ENCODE assay signal across 29 cellular contexts in the genomic region with DNA sequence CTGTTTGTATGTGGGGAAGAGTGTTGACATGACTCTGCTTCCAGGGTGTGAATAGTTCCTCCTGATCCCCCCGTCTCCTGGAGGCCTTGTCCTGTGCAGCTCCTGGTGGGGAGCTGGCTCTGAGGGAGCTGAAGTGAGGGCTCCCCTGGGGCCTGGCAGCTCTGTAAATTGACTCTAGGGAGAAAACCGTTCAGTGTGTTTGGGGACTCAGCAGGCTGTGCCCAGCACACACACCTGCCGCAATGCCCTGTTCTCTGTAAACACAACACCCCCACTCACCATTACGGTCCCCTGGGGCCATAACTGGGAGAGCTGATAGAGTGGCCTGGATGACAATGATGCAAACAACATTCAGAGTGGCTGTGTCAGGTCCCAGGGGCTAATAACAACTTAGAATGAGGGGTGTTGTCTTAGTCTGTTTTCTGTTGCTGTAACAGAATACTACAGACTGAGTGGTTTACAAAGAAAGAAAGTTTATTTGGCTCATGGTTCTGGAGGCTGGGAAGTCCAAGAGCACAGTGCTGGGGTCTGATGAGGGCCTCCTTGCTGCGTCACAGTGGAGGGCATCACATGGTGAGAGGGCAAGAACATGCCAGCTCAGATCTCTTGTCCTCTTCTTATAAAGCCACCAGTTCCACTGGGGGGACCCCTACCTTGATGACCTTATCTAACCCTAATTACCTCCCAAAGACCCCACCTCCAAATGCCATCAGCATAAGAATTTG. TPM values are rescaled to one million over a fixed set of nuclear protein-coding genes. Genes with fewer than 3 reads are reported as not detected.
A peak's percentile ranks its signal among the peaks of the same experiment; 100 is the strongest.
DNase-seq lines count a peak whose midpoint lies in the region; ATAC-seq, FAIRE-seq and TF ChIP-seq lines count a peak whose summit lies in the region.
"Had no signal": no experiment of that assay in that cellular context is flagged by ENCODE, and none has a peak within 500 bp of the region (broad histone marks: within the 10 kb centered on the region; RNA-seq: fewer than 3 reads in every experiment).

No MANE protein-coding gene starts in this region.

- H3K9me3 ChIP-seq in HepG2 (ENCODE audit: low read length) (no peaks in the 10 kb centered on the region), right lobe of liver (no peaks in the 10 kb centered on the region), GM12878 (replicated peaks; ENCODE audit: control insufficient read depth, insufficient read depth, low read length) (no peaks in the 10 kb centered on the region)
- H3K9me3 ChIP-seq: ascending aorta, SJCRH30, thoracic aorta had no signal

- H3K9ac ChIP-seq in HepG2 (ENCODE audit: insufficient read depth, low read depth, low read length) (no peak overlapping the region), GM12878 (ENCODE audit: control insufficient read depth, insufficient read depth, low read length) (no peak overlapping the region)

- H3K4me1 ChIP-seq in HepG2 (ENCODE audit: insufficient read depth, low read length): 0 out of 2 replicates have a peak, but pooled peaks cover 6% of the 10 kb centered on the region
- no peaks in the 10 kb centered on the region for H3K4me1 ChIP-seq in right lobe of liver
- H3K4me1 ChIP-seq in GM12878 (ENCODE audit: control insufficient read depth, insufficient read depth, low read length): no peaks in the 10 kb centered on the region
- H3K4me1 ChIP-seq: ascending aorta had no signal

- TF ChIP-seq POLR2A in HepG2 (IDR thresholded peaks at IDR 0.05; ENCODE audit: insufficient read depth in 1 of 2, low read depth in 2 of 2, low read length in 2 of 2): no peak
- TF ChIP-seq POLR2A in right lobe of liver (IDR thresholded peaks at IDR 0.05): no peak
- TF ChIP-seq POLR2A in GM12878 (IDR thresholded peaks at IDR 0.05; ENCODE audit: low read depth, low read length): no peak
- TF ChIP-seq POLR2A in lower leg skin (IDR thresholded peaks at IDR 0.05): no peak

- no peak for TF ChIP-seq RAD21 in HepG2 (CRISPR knock-in tag; IDR thresholded peaks at IDR 0.05)
- TF ChIP-seq RAD21 in GM12878 (IDR thresholded peaks at IDR 0.05; ENCODE audit: insufficient read depth, low read depth, low read length): no peak

- SMC1A ChIA-PET in GM12878 (lab: Charles Lee; ENCODE audit: uncharacterized antibody, unreplicated experiment): no interaction called here

- intact Hi-C loops in HepG2 (cut with micrococcal nuclease; ENCODE audit: unreplicated experiment) (no loop called here), right lobe of liver (cut with DNase I) (no loop called here), GM12878 (cut with micrococcal nuclease; ENCODE audit: unreplicated experiment) (no loop called here), cardiac septum (cut with DNase I) (no loop called here), lower leg skin (cut with DNase I; ENCODE audit: low total_unique reads) (no loop called here)

- no peak for ATAC-seq in HepG2
- ATAC-seq in right lobe of liver: no peak
- peak; percentile 27; the same call in 2 of the 3 replicates for ATAC-seq in GM12878
- no peak for ATAC-seq in GM19023 (IDR thresholded peaks at IDR 0.05; ENCODE audit: unreplicated experiment)
- ATAC-seq: activated T-cell treated with anti-CD3 and anti-CD28 coated beads, Interleukin-2, amount 50 U/mL, for 4 hours; natural killer cell treated with Interleukin-12 subunit alpha and Interleukin-12 subunit beta and Interleukin-15 and Interleukin-18, amount 100 ng/mL, for 72 hours had no signal

- RAD21 ChIA-PET in GM12878 (lab: Charles Lee; ENCODE audit: unreplicated experiment): no interaction called here

- DNase-seq in HepG2 (ENCODE audit: low spot score): no peak
- DNase-seq in right lobe of liver: no peak
- peak; percentile 99 for DNase-seq in NCI-H2107 treated with DMSO at 0.1 percent for 48 hours (lab: John Stamatoyannopoulos, UW; ENCODE audit: unreplicated experiment)
- no peak for DNase-seq in GM12878 (ENCODE audit: low read depth, low spot score)
- DNase-seq in cardiac septum (ENCODE audit: low spot score): no peak
- DNase-seq in lower leg skin (ENCODE audit: low spot score in 2 of 2): no peak
- DNase-seq in Ammon's horn (ENCODE audit: low spot score): no peak
- DNase-seq: activated CD4-positive, alpha-beta T cell treated with anti-CD3 and anti-CD28 coated beads, Interleukin-2, amount 50 U/mL, for 48 hours; activated naive CD4-positive, alpha-beta T cell treated with anti-CD3 and anti-CD28 coated beads, Interleukin-2, amount 10 ng/mL, durations not matched to agents 7 days and 5 days; activated T-cell treated with anti-CD3 and anti-CD28 coated beads, Interleukin-2, amount 50 U/mL, for 4 hours; CD4-positive, alpha-beta memory T cell; hippocampal formation; NCI-H446 treated with DMSO at 0.1 percent for 48 hours; PC-9; stimulated activated CD4-positive, alpha-beta T cell treated with anti-CD3 and anti-CD28 coated beads, Interleukin-4, amount 100 ng/mL, for 4 hours; WERI-Rb-1 had no signal

- no peak for TF ChIP-seq EP300 in HepG2 (IDR thresholded peaks at IDR 0.05; ENCODE audit: low read depth in 2 of 2, low read length in 2 of 2)
- TF ChIP-seq EP300 in HepG2 (CRISPR knock-in tag; IDR thresholded peaks at IDR 0.05; ENCODE audit: borderline replicate concordance): no peak
- TF ChIP-seq EP300 in GM12878 (IDR thresholded peaks at IDR 0.05; ENCODE audit: borderline replicate concordance in 1 of 2, control insufficient read depth in 1 of 2, low read depth in 2 of 2, low read length in 2 of 2): no peak

- H3K27me3 ChIP-seq in HepG2 (ENCODE audit: control insufficient read depth in 1 of 2, insufficient read depth in 2 of 2, low read length in 2 of 2) (peaks cover 2 to 12% of the 10 kb centered on the region in 2 experiments; a peak in 4 of 5 replicates), right lobe of liver (no peaks in the 10 kb centered on the region), GM12878 (replicated peaks in 1 of 2; ENCODE audit: control insufficient read depth in 2 of 2, insufficient read depth in 2 of 2, low read length in 1 of 2) (peaks cover 2 to 5% of the 10 kb centered on the region in 2 experiments; a peak in 3 of 4 replicates)
- H3K27me3 ChIP-seq: ascending aorta, SJCRH30 had no signal

- TF ChIP-seq CTCF in HepG2 (CRISPR knock-in tag; IDR thresholded peaks at IDR 0.05) (no peak), right lobe of liver (IDR thresholded peaks at IDR 0.05) (no peak), GM12878 (IDR thresholded peaks at IDR 0.05 in 2 of 3, conservative IDR thresholded peaks at IDR 0.05 in 1 of 3; ENCODE audit: control insufficient read depth in 2 of 3, extremely low read depth in 1 of 3, insufficient read depth in 1 of 3, low read depth in 3 of 3, low read length in 3 of 3) (no peak), lower leg skin (IDR thresholded peaks at IDR 0.05) (no peak)

- H2AFZ ChIP-seq in HepG2 (ENCODE audit: low read length) (no peak overlapping the region), GM12878 (ENCODE audit: control insufficient read depth, low read depth, low read length) (no peak overlapping the region)
- H2AFZ ChIP-seq: PC-9 had no signal

- no peaks in the 10 kb centered on the region for H3K79me2 ChIP-seq in HepG2 (ENCODE audit: insufficient read depth, low read length)
- no peaks in the 10 kb centered on the region for H3K79me2 ChIP-seq in GM12878 (ENCODE audit: control insufficient read depth, insufficient read depth, low read length)

- H3K27ac ChIP-seq in HepG2 (ENCODE audit: extremely low read length, insufficient read depth, low read length): no peak overlapping the region
- no peak overlapping the region for H3K27ac ChIP-seq in right lobe of liver
- H3K27ac ChIP-seq in GM12878 (ENCODE audit: control insufficient read depth, insufficient read depth): no peak overlapping the region
- H3K27ac ChIP-seq: ascending aorta, PC-9, SJCRH30, skin epidermis, thoracic aorta, WERI-Rb-1 had no signal

- CTCF ChIA-PET in HepG2 (lab: Yijun Ruan, JAX; ENCODE audit: low intra/inter-chr PET ratio, low total read pairs) (no interaction called here), GM12878 (lab: Yijun Ruan, JAX) (interaction anchor here (0.9 kb wide), 1 partner anchor 102 kb away, joined by 3 read pairs; no protein-coding TSS in a partner anchor)

- no peak overlapping the region for H3K4me3 ChIP-seq in HepG2 (replicated peaks in 1 of 3; ENCODE audit: insufficient read depth in 1 of 3, low read depth in 2 of 3, low read length in 3 of 3)
- no peak overlapping the region for H3K4me3 ChIP-seq in right lobe of liver
- H3K4me3 ChIP-seq in GM12878: no peak overlapping the region
- no peak overlapping the region for H3K4me3 ChIP-seq in lower leg skin (ENCODE audit: low read depth, poor library complexity, severe bottlenecking)
- H3K4me3 ChIP-seq: ascending aorta, PC-9, SJCRH30, skin epidermis, thoracic aorta had no signal

- H3K36me3 ChIP-seq in HepG2 (replicated peaks in 1 of 2; ENCODE audit: control insufficient read depth in 1 of 2, insufficient read depth in 2 of 2, low read length in 2 of 2) (no peaks in the 10 kb centered on the region), right lobe of liver (no peaks in the 10 kb centered on the region), GM12878 (ENCODE audit: control insufficient read depth in 2 of 2, insufficient read depth in 2 of 2, low read length in 1 of 2) (no peaks in the 10 kb centered on the region)
- H3K36me3 ChIP-seq: ascending aorta, thoracic aorta had no signal

- WGBS in HepG2 (ENCODE audit: low lambda C conversion rate): 42% methylated on average over 2 of the region's 5 CpGs
- 63% methylated on average over 3 of the region's 5 CpGs for WGBS in right lobe of liver (ENCODE audit: insufficient coverage, low coverage, low lambda C conversion rate, missing lambda C conversion rate)
- WGBS in GM12878 (ENCODE audit: insufficient coverage, insufficient replicate concordance, low lambda C conversion rate, missing lambda C conversion rate): 11% methylated on average over 5 of the region's 5 CpGs
- 89 to 90% methylated on average over 5 of the region's 5 CpGs for WGBS in lower leg skin, 2 donors

- H3K4me2 ChIP-seq in HepG2 (ENCODE audit: low read depth, low read length) (no peak overlapping the region), GM12878 (ENCODE audit: control insufficient read depth, insufficient read depth) (no peak overlapping the region)
- H3K4me2 ChIP-seq: PC-9 had no signal

- BruUV-seq in HepG2 (replicated peaks; lab: Mats Ljungman, UMichigan) (no TSS peak), GM12878 (replicated peaks; lab: Mats Ljungman, UMichigan) (no TSS peak)

- in situ Hi-C loops in HepG2 (cut with HindIII; ENCODE audit: extremely low pct_ligation_motif_present, low pct_unique_long_range_greater_than_20kb): no loop called here
- in situ Hi-C loops in GM12878 (cut with MboI): no loop called here

- FAIRE-seq in HepG2 (lab: Jason Lieb, UNC) (no peak), GM12878 (lab: Jason Lieb, UNC) (no peak)
- FAIRE-seq: A204.1, endothelial cell of umbilical vein, GM19239, H1 had no signal

- H4K20me1 ChIP-seq in HepG2 (ENCODE audit: insufficient read depth, low read length) (no peaks in the 10 kb centered on the region), GM12878 (ENCODE audit: control insufficient read depth, insufficient read depth) (no peaks in the 10 kb centered on the region)

- POLR2A ChIA-PET in HepG2 (lab: Yijun Ruan, JAX) (no interaction called here), GM12878 (lab: Charles Lee) (no interaction called here)

RNA-seq across cellular contexts. Expression of gene ADORA1, which starts 15.3 kb away (rescaled TPM):
- total RNA-seq in HepG2 (2016; rRNA removed; fragmentation: Illumina TruSeq; extraction: Trizol) (0.08 and 0.11 TPM in 2 replicates), right lobe of liver (under 1 TPM in 5 of 6 experiments, not detected in 1; 0.31 to 0.78 (median 0.39) TPM), GM12878 (2014; rRNA removed) (not detected in 2 replicates), GM12878 (2014; rRNA removed; fragmentation: Illumina TruSeq; extraction: Trizol) (not detected in 2 replicates), GM12878 (2021) (not detected in 2 replicates), cardiac septum (12.1 TPM), lower leg skin (1 to 10 TPM; 1.8 to 7.7 (median 5.3) TPM)
- not detected in 2 replicates for total RNA-seq in HepG2 (2016; cell fraction: cytosol; rRNA removed; fragmentation: Illumina TruSeq; extraction: Trizol; ENCODE audit: low read depth)
- total RNA-seq in HepG2 (2016; cell fraction: insoluble cytoplasmic fraction; rRNA removed; fragmentation: Illumina TruSeq; extraction: Trizol): 0.15 TPM in 1 of 2 replicates, not detected in the other
- 0.10 TPM in 1 of 2 replicates, not detected in the other for total RNA-seq in HepG2 (2016; cell fraction: membrane; rRNA removed; fragmentation: Illumina TruSeq; extraction: Trizol)
- 0.22 TPM in 1 of 2 replicates, not detected in the other for total RNA-seq in HepG2 (2016; cell fraction: nucleus; rRNA removed; fragmentation: Illumina TruSeq; extraction: Trizol)
- polyA plus RNA-seq in HepG2 (2011; rRNA removed) (not detected in 2 replicates), GM12878 (2011; rRNA removed) (not detected in 2 replicates), GM12878 (2014; fragmentation: Illumina TruSeq; extraction: Trizol) (not detected in 2 replicates), GM12878 (2014; fragmentation: Nextera tagmentation; extraction: Ambion mirVana) (not detected), GM12878 (2014; rRNA removed) (not detected in 2 replicates), GM12878 (2016; fragmentation: Nextera tagmentation; extraction: Ambion mirVana) (not detected)
- not detected in 2 replicates for polyA plus RNA-seq in HepG2 (2011; cell fraction: cytosol; rRNA removed)
- polyA plus RNA-seq in HepG2 (2011; cell fraction: nucleus; rRNA removed): not detected in 2 replicates
- polyA plus RNA-seq in HepG2 (2012): not detected in 2 replicates
- not detected in 2 replicates for polyA plus RNA-seq in HepG2 (2016; cell fraction: cytosol; fragmentation: Illumina TruSeq; extraction: Trizol; ENCODE audit: low read depth)
- polyA plus RNA-seq in HepG2 (2016; cell fraction: insoluble cytoplasmic fraction; fragmentation: Illumina TruSeq; extraction: Trizol; ENCODE audit: low read depth): 0.11 TPM in 1 of 2 replicates, not detected in the other
- not detected in 2 replicates for polyA plus RNA-seq in HepG2 (2016; cell fraction: membrane; fragmentation: Illumina TruSeq; extraction: Trizol; ENCODE audit: low read depth)
- polyA plus RNA-seq in HepG2 (2016; cell fraction: nucleus; fragmentation: Illumina TruSeq; extraction: Trizol; ENCODE audit: insufficient read depth, low read depth): 0.17 TPM in 1 of 2 replicates, not detected in the other
- polyA minus RNA-seq in HepG2 (2011; rRNA and poly(A)+ RNA removed; ENCODE audit: low replicate concordance): 0.72 TPM in 1 of 2 replicates, not detected in the other
- polyA minus RNA-seq in HepG2 (2011; cell fraction: cytosol; rRNA and poly(A)+ RNA removed): not detected in 2 replicates
- not detected in 2 replicates for polyA minus RNA-seq in HepG2 (2011; cell fraction: nucleus; rRNA and poly(A)+ RNA removed)
- not detected in 2 replicates for total RNA-seq in GM12878 (2013; cell fraction: nucleolus; rRNA removed)
- polyA plus RNA-seq in GM12878 (2011; ENCODE audit: low read depth): not detected
- polyA plus RNA-seq in GM12878 (2011; cell fraction: cytosol; rRNA removed): 0.07 TPM in 1 of 2 replicates, not detected in the other
- 0.20 TPM in 1 of 2 replicates, not detected in the other for polyA plus RNA-seq in GM12878 (2011; cell fraction: nucleus; rRNA removed)
- 0.07 TPM in 1 of 2 replicates, not detected in the other for polyA plus RNA-seq in GM12878 (2012)
- polyA minus RNA-seq in GM12878 (2011; rRNA and poly(A)+ RNA removed): not detected in 2 replicates
- not detected in 2 replicates for polyA minus RNA-seq in GM12878 (2011; cell fraction: cytosol; rRNA and poly(A)+ RNA removed)
- 0.38 TPM in 1 of 2 replicates, not detected in the other for polyA minus RNA-seq in GM12878 (2011; cell fraction: nucleus; rRNA and poly(A)+ RNA removed)
- total RNA-seq: CD4-positive, alpha-beta memory T cell; endothelial cell of umbilical vein; natural killer cell treated with Interleukin-12 subunit alpha and Interleukin-12 subunit beta and Interleukin-15 and Interleukin-18, amount 100 ng/mL, for 72 hours; thoracic aorta had no signal

RNA-seq across cellular contexts. Expression of gene MYBPH, which starts 32.8 kb away (rescaled TPM):
- total RNA-seq in HepG2 (2016; rRNA removed; fragmentation: Illumina TruSeq; extraction: Trizol) (not detected in 2 replicates), right lobe of liver (under 1 TPM in 1 of 6 experiments, not detected in 5; 0.12 TPM), GM12878 (2014; rRNA removed) (0.05 and 0.06 TPM in 2 replicates), GM12878 (2014; rRNA removed; fragmentation: Illumina TruSeq; extraction: Trizol) (not detected in 2 replicates), GM12878 (2021) (not detected in 2 replicates), cardiac septum (not detected), lower leg skin (not detected)
- total RNA-seq in HepG2 (2016; cell fraction: cytosol; rRNA removed; fragmentation: Illumina TruSeq; extraction: Trizol; ENCODE audit: low read depth): not detected in 2 replicates
- total RNA-seq in HepG2 (2016; cell fraction: insoluble cytoplasmic fraction; rRNA removed; fragmentation: Illumina TruSeq; extraction: Trizol): not detected in 2 replicates
- not detected in 2 replicates for total RNA-seq in HepG2 (2016; cell fraction: membrane; rRNA removed; fragmentation: Illumina TruSeq; extraction: Trizol)
- not detected in 2 replicates for total RNA-seq in HepG2 (2016; cell fraction: nucleus; rRNA removed; fragmentation: Illumina TruSeq; extraction: Trizol)
- polyA plus RNA-seq in HepG2 (2011; rRNA removed) (0.04 TPM in 1 of 2 replicates, not detected in the other), GM12878 (2011; rRNA removed) (not detected in 2 replicates), GM12878 (2014; fragmentation: Illumina TruSeq; extraction: Trizol) (0.10 TPM in 1 of 2 replicates, not detected in the other), GM12878 (2014; fragmentation: Nextera tagmentation; extraction: Ambion mirVana) (not detected), GM12878 (2014; rRNA removed) (0.10 and 0.13 TPM in 2 replicates), GM12878 (2016; fragmentation: Nextera tagmentation; extraction: Ambion mirVana) (not detected)
- not detected in 2 replicates for polyA plus RNA-seq in HepG2 (2011; cell fraction: cytosol; rRNA removed)
- polyA plus RNA-seq in HepG2 (2011; cell fraction: nucleus; rRNA removed): not detected in 2 replicates
- not detected in 2 replicates for polyA plus RNA-seq in HepG2 (2012)
- polyA plus RNA-seq in HepG2 (2016; cell fraction: cytosol; fragmentation: Illumina TruSeq; extraction: Trizol; ENCODE audit: low read depth): not detected in 2 replicates
- not detected in 2 replicates for polyA plus RNA-seq in HepG2 (2016; cell fraction: insoluble cytoplasmic fraction; fragmentation: Illumina TruSeq; extraction: Trizol; ENCODE audit: low read depth)
- not detected in 2 replicates for polyA plus RNA-seq in HepG2 (2016; cell fraction: membrane; fragmentation: Illumina TruSeq; extraction: Trizol; ENCODE audit: low read depth)
- polyA plus RNA-seq in HepG2 (2016; cell fraction: nucleus; fragmentation: Illumina TruSeq; extraction: Trizol; ENCODE audit: insufficient read depth, low read depth): not detected in 2 replicates
- not detected in 2 replicates for polyA minus RNA-seq in HepG2 (2011; rRNA and poly(A)+ RNA removed; ENCODE audit: low replicate concordance)
- polyA minus RNA-seq in HepG2 (2011; cell fraction: cytosol; rRNA and poly(A)+ RNA removed): not detected in 2 replicates
- not detected in 2 replicates for polyA minus RNA-seq in HepG2 (2011; cell fraction: nucleus; rRNA and poly(A)+ RNA removed)
- total RNA-seq in GM12878 (2013; cell fraction: nucleolus; rRNA removed): not detected in 2 replicates
- polyA plus RNA-seq in GM12878 (2011; ENCODE audit: low read depth): not detected
- 0.04 TPM in 1 of 2 replicates, not detected in the other for polyA plus RNA-seq in GM12878 (2011; cell fraction: cytosol; rRNA removed)
- polyA plus RNA-seq in GM12878 (2011; cell fraction: nucleus; rRNA removed): 0.09 TPM in 1 of 2 replicates, not detected in the other
- polyA plus RNA-seq in GM12878 (2012): not detected in 2 replicates
- not detected in 2 replicates for polyA minus RNA-seq in GM12878 (2011; rRNA and poly(A)+ RNA removed)
- not detected in 2 replicates for polyA minus RNA-seq in GM12878 (2011; cell fraction: cytosol; rRNA and poly(A)+ RNA removed)
- polyA minus RNA-seq in GM12878 (2011; cell fraction: nucleus; rRNA and poly(A)+ RNA removed): not detected in 2 replicates
- total RNA-seq: activated T-cell treated with anti-CD3 and anti-CD28 coated beads, Interleukin-2, amount 50 U/mL, for 4 hours; ascending aorta; CD4-positive, alpha-beta memory T cell; endothelial cell of umbilical vein; H1; kidney epithelial cell; M059J; natural killer cell treated with Interleukin-12 subunit alpha and Interleukin-12 subunit beta and Interleukin-15 and Interleukin-18, amount 100 ng/mL, for 72 hours; PC-9; thoracic aorta had no signal
- polyA plus RNA-seq: CD4-positive, alpha-beta memory T cell; endothelial cell of umbilical vein; H1 had no signal

RNA-seq across cellular contexts. Expression of gene CHI3L1, which starts 43.7 kb away (rescaled TPM):
- total RNA-seq in HepG2 (2016; rRNA removed; fragmentation: Illumina TruSeq; extraction: Trizol) (0.13 TPM in 1 of 2 replicates, not detected in the other), right lobe of liver (100 to 1,000 TPM in 3 of 6 experiments, 10 to 100 TPM in 2, 1 to 10 TPM in 1; 2.8 to 397 (median 219) TPM), GM12878 (2014; rRNA removed) (0.34 and 0.38 TPM in 2 replicates), GM12878 (2014; rRNA removed; fragmentation: Illumina TruSeq; extraction: Trizol) (0.09 and 0.22 TPM in 2 replicates), GM12878 (2021) (0.24 and 0.44 TPM in 2 replicates), cardiac septum (7.4 TPM), lower leg skin (100 to 1,000 TPM in 2 of 4 donors, 10 to 100 TPM in 2; 80.5 to 188 (median 107) TPM)
- total RNA-seq in HepG2 (2016; cell fraction: cytosol; rRNA removed; fragmentation: Illumina TruSeq; extraction: Trizol; ENCODE audit: low read depth): not detected in 2 replicates
- 0.17 TPM in 1 of 2 replicates, not detected in the other for total RNA-seq in HepG2 (2016; cell fraction: insoluble cytoplasmic fraction; rRNA removed; fragmentation: Illumina TruSeq; extraction: Trizol)
- not detected in 2 replicates for total RNA-seq in HepG2 (2016; cell fraction: membrane; rRNA removed; fragmentation: Illumina TruSeq; extraction: Trizol)
- not detected in 2 replicates for total RNA-seq in HepG2 (2016; cell fraction: nucleus; rRNA removed; fragmentation: Illumina TruSeq; extraction: Trizol)
- polyA plus RNA-seq in HepG2 (2011; rRNA removed) (0.09 and 0.17 TPM in 2 replicates), GM12878 (2011; rRNA removed) (0.29 and 0.77 TPM in 2 replicates), GM12878 (2014; fragmentation: Illumina TruSeq; extraction: Trizol) (0.19 and 0.21 TPM in 2 replicates), GM12878 (2014; fragmentation: Nextera tagmentation; extraction: Ambion mirVana) (under 1 TPM; 0.10 to 0.26 TPM), GM12878 (2014; rRNA removed) (0.44 and 0.65 TPM in 2 replicates), GM12878 (2016; fragmentation: Nextera tagmentation; extraction: Ambion mirVana) (1 to 10 TPM; 1.2 to 1.7 TPM)
- polyA plus RNA-seq in HepG2 (2011; cell fraction: cytosol; rRNA removed): 0.13 TPM in 2 replicates
- polyA plus RNA-seq in HepG2 (2011; cell fraction: nucleus; rRNA removed): 0.12 and 0.35 TPM in 2 replicates
- not detected in 2 replicates for polyA plus RNA-seq in HepG2 (2012)
- not detected in 2 replicates for polyA plus RNA-seq in HepG2 (2016; cell fraction: cytosol; fragmentation: Illumina TruSeq; extraction: Trizol; ENCODE audit: low read depth)
- polyA plus RNA-seq in HepG2 (2016; cell fraction: insoluble cytoplasmic fraction; fragmentation: Illumina TruSeq; extraction: Trizol; ENCODE audit: low read depth): not detected in 2 replicates
- not detected in 2 replicates for polyA plus RNA-seq in HepG2 (2016; cell fraction: membrane; fragmentation: Illumina TruSeq; extraction: Trizol; ENCODE audit: low read depth)
- 0.41 TPM in 1 of 2 replicates, not detected in the other for polyA plus RNA-seq in HepG2 (2016; cell fraction: nucleus; fragmentation: Illumina TruSeq; extraction: Trizol; ENCODE audit: insufficient read depth, low read depth)
- polyA minus RNA-seq in HepG2 (2011; rRNA and poly(A)+ RNA removed; ENCODE audit: low replicate concordance): not detected in 2 replicates
- polyA minus RNA-seq in HepG2 (2011; cell fraction: cytosol; rRNA and poly(A)+ RNA removed): not detected in 2 replicates
- polyA minus RNA-seq in HepG2 (2011; cell fraction: nucleus; rRNA and poly(A)+ RNA removed): not detected in 2 replicates
- 0.44 and 0.84 TPM in 2 replicates for total RNA-seq in GM12878 (2013; cell fraction: nucleolus; rRNA removed)
- 0.37 TPM for polyA plus RNA-seq in GM12878 (2011; ENCODE audit: low read depth)
- polyA plus RNA-seq in GM12878 (2011; cell fraction: cytosol; rRNA removed): 0.43 and 0.80 TPM in 2 replicates
- 2.4 and 4.3 TPM in 2 replicates for polyA plus RNA-seq in GM12878 (2011; cell fraction: nucleus; rRNA removed)
- 0.20 and 0.79 TPM in 2 replicates for polyA plus RNA-seq in GM12878 (2012)
- 0.21 TPM in 1 of 2 replicates, not detected in the other for polyA minus RNA-seq in GM12878 (2011; rRNA and poly(A)+ RNA removed)
- not detected in 2 replicates for polyA minus RNA-seq in GM12878 (2011; cell fraction: cytosol; rRNA and poly(A)+ RNA removed)
- 0.12 TPM in 1 of 2 replicates, not detected in the other for polyA minus RNA-seq in GM12878 (2011; cell fraction: nucleus; rRNA and poly(A)+ RNA removed)
- total RNA-seq: activated T-cell treated with anti-CD3 and anti-CD28 coated beads, Interleukin-2, amount 50 U/mL, for 4 hours; endothelial cell of umbilical vein; H1; M059J; PC-9; SJCRH30 had no signal
- polyA plus RNA-seq: CD4-positive, alpha-beta memory T cell; endothelial cell of umbilical vein had no signal

RNA-seq across cellular contexts. Expression of gene MYOG, which starts 57.0 kb away (rescaled TPM):
- total RNA-seq in HepG2 (2016; rRNA removed; fragmentation: Illumina TruSeq; extraction: Trizol): not detected in 2 replicates
- not detected in 2 replicates for total RNA-seq in HepG2 (2016; cell fraction: cytosol; rRNA removed; fragmentation: Illumina TruSeq; extraction: Trizol; ENCODE audit: low read depth)
- total RNA-seq in HepG2 (2016; cell fraction: insoluble cytoplasmic fraction; rRNA removed; fragmentation: Illumina TruSeq; extraction: Trizol): not detected in 2 replicates
- not detected in 2 replicates for total RNA-seq in HepG2 (2016; cell fraction: membrane; rRNA removed; fragmentation: Illumina TruSeq; extraction: Trizol)
- total RNA-seq in HepG2 (2016; cell fraction: nucleus; rRNA removed; fragmentation: Illumina TruSeq; extraction: Trizol): not detected in 2 replicates
- polyA plus RNA-seq in HepG2 (2011; rRNA removed): not detected in 2 replicates
- polyA plus RNA-seq in HepG2 (2011; cell fraction: cytosol; rRNA removed): not detected in 2 replicates
- not detected in 2 replicates for polyA plus RNA-seq in HepG2 (2011; cell fraction: nucleus; rRNA removed)
- polyA plus RNA-seq in HepG2 (2012): not detected in 2 replicates
- not detected in 2 replicates for polyA plus RNA-seq in HepG2 (2016; cell fraction: cytosol; fragmentation: Illumina TruSeq; extraction: Trizol; ENCODE audit: low read depth)
- polyA plus RNA-seq in HepG2 (2016; cell fraction: insoluble cytoplasmic fraction; fragmentation: Illumina TruSeq; extraction: Trizol; ENCODE audit: low read depth): not detected in 2 replicates
- not detected in 2 replicates for polyA plus RNA-seq in HepG2 (2016; cell fraction: membrane; fragmentation: Illumina TruSeq; extraction: Trizol; ENCODE audit: low read depth)
- not detected in 2 replicates for polyA plus RNA-seq in HepG2 (2016; cell fraction: nucleus; fragmentation: Illumina TruSeq; extraction: Trizol; ENCODE audit: insufficient read depth, low read depth)
- polyA minus RNA-seq in HepG2 (2011; rRNA and poly(A)+ RNA removed; ENCODE audit: low replicate concordance): not detected in 2 replicates
- not detected in 2 replicates for polyA minus RNA-seq in HepG2 (2011; cell fraction: cytosol; rRNA and poly(A)+ RNA removed)
- polyA minus RNA-seq in HepG2 (2011; cell fraction: nucleus; rRNA and poly(A)+ RNA removed): not detected in 2 replicates
- not detected for total RNA-seq in right lobe of liver
- total RNA-seq in GM12878 (2013; cell fraction: nucleolus; rRNA removed): not detected in 2 replicates
- not detected in 2 replicates for total RNA-seq in GM12878 (2014; rRNA removed)
- not detected in 2 replicates for total RNA-seq in GM12878 (2014; rRNA removed; fragmentation: Illumina TruSeq; extraction: Trizol)
- not detected in 2 replicates for total RNA-seq in GM12878 (2021)
- not detected for polyA plus RNA-seq in GM12878 (2011; ENCODE audit: low read depth)
- polyA plus RNA-seq in GM12878 (2011; rRNA removed): not detected in 2 replicates
- polyA plus RNA-seq in GM12878 (2011; cell fraction: cytosol; rRNA removed): not detected in 2 replicates
- not detected in 2 replicates for polyA plus RNA-seq in GM12878 (2011; cell fraction: nucleus; rRNA removed)
- not detected in 2 replicates for polyA plus RNA-seq in GM12878 (2012)
- polyA plus RNA-seq in GM12878 (2014; fragmentation: Illumina TruSeq; extraction: Trizol): not detected in 2 replicates
- not detected for polyA plus RNA-seq in GM12878 (2014; fragmentation: Nextera tagmentation; extraction: Ambion mirVana)
- 0.05 TPM in 1 of 2 replicates, not detected in the other for polyA plus RNA-seq in GM12878 (2014; rRNA removed)
- polyA plus RNA-seq in GM12878 (2016; fragmentation: Nextera tagmentation; extraction: Ambion mirVana): not detected
- polyA minus RNA-seq in GM12878 (2011; rRNA and poly(A)+ RNA removed): not detected in 2 replicates
- not detected in 2 replicates for polyA minus RNA-seq in GM12878 (2011; cell fraction: cytosol; rRNA and poly(A)+ RNA removed)
- polyA minus RNA-seq in GM12878 (2011; cell fraction: nucleus; rRNA and poly(A)+ RNA removed): not detected in 2 replicates
- 0.16 TPM for total RNA-seq in cardiac septum
- not detected for total RNA-seq in lower leg skin
- total RNA-seq: activated T-cell treated with anti-CD3 and anti-CD28 coated beads, Interleukin-2, amount 50 U/mL, for 4 hours; ascending aorta; CD4-positive, alpha-beta memory T cell; endothelial cell of umbilical vein; H1; kidney epithelial cell; M059J; mesenteric fat pad; natural killer cell treated with Interleukin-12 subunit alpha and Interleukin-12 subunit beta and Interleukin-15 and Interleukin-18, amount 100 ng/mL, for 72 hours; PC-9; thoracic aorta had no signal
- polyA plus RNA-seq: CD4-positive, alpha-beta memory T cell; endothelial cell of umbilical vein; H1 had no signal
